In genomic region chr7:80637911-80638765, GRCh38 we compare ENCODE assay signal across 9 cellular contexts. TPM values are rescaled to one million over a fixed set of nuclear protein-coding genes. Genes with fewer than 3 reads are reported as not detected.
DNase-seq lines count a peak whose midpoint lies in the region; ATAC-seq and TF ChIP-seq lines count a peak whose summit lies in the region.
"Had no signal": no experiment of that assay in that cellular context is flagged by ENCODE, and none has a peak within 500 bp of the region (broad histone marks: within the 10 kb centered on the region; RNA-seq: fewer than 3 reads in every experiment).

CD36 (plus strand) TSS chr7:80638642; CDS start chr7:80646741, 8,099 bp downstream.

- ATAC-seq in GM21723 (IDR thresholded peaks at IDR 0.05; ENCODE audit: unreplicated experiment), result peak; percentile 77
- no peak for ATAC-seq in HG03175 (IDR thresholded peaks at IDR 0.05; ENCODE audit: unreplicated experiment)
- ATAC-seq in CD8-positive, alpha-beta T cell, result no peak
- ATAC-seq: K562 had no signal

- H3K27ac ChIP-seq in tibial nerve, result peak within 1 kb of the TSS in 2 of 4 donors; percentile 29 to 45
- no peak within 1 kb of the TSS for H3K27ac ChIP-seq in CD8-positive, alpha-beta T cell (ENCODE audit: low read depth, low read length)

- DNase-seq in NOMO-1 treated with dmso at 0.1 percent for 144 hours (lab: John Stamatoyannopoulos, UW; ENCODE audit: unreplicated experiment) (peak; percentile 91), immature natural killer cell (no peak), tibial nerve (ENCODE audit: low spot score in 2 of 2) (peak in 1 of 2 donors; percentile 19), kidney glomerular epithelial cell (lab: John Stamatoyannopoulos, UW) (no peak)
- no peak for DNase-seq in CD8-positive, alpha-beta T cell
- DNase-seq in activated CD4-positive, alpha-beta T cell treated with anti-CD3 and anti-CD28 coated beads for 1 hour, result no peak

- H3K4me3 ChIP-seq in tibial nerve, result peak within 1 kb of the TSS in 1 of 4 donors; percentile 18
- H3K4me3 ChIP-seq in CD8-positive, alpha-beta T cell (ENCODE audit: low read depth, low read length), result no peak within 1 kb of the TSS
- H3K4me3 ChIP-seq: K562 had no signal

- no peak within 1 kb of the TSS for H3K4me3 Mint-ChIP-seq in immature natural killer cell
- no peak within 1 kb of the TSS for H3K4me3 Mint-ChIP-seq in CD8-positive, alpha-beta T cell

- intact Hi-C loops in CD8-positive, alpha-beta T cell (cut with DNase I, micrococcal nuclease), result no loop called here

- 65 to 73% methylated on average over 4 of the region's 4 CpGs for WGBS in tibial nerve, 2 donors

- TF ChIP-seq CTCF in tibial nerve (IDR thresholded peaks at IDR 0.05), result no peak
- no peak for TF ChIP-seq CTCF in CD8-positive, alpha-beta T cell (IDR thresholded peaks at IDR 0.05)

- H3K27me3 Mint-ChIP-seq in immature natural killer cell (ENCODE audit: low read depth in 3 of 3), result peaks cover 0 to 2% (median 0%) of the 10 kb centered on the region in 3 donors
- H3K27me3 Mint-ChIP-seq in CD8-positive, alpha-beta T cell (ENCODE audit: low read depth), result no peaks in the 10 kb centered on the region

- no peaks in the 10 kb centered on the region for H3K36me3 Mint-ChIP-seq in immature natural killer cell
- no peaks in the 10 kb centered on the region for H3K36me3 Mint-ChIP-seq in CD8-positive, alpha-beta T cell

- no peak for TF ChIP-seq POLR2A in tibial nerve (IDR thresholded peaks at IDR 0.05)

- POLR2A ChIA-PET in CD8-positive, alpha-beta T cell (lab: Charles Lee), result no interaction called here

- H3K4me1 Mint-ChIP-seq in immature natural killer cell, result no peaks in the 10 kb centered on the region
- H3K4me1 Mint-ChIP-seq in CD8-positive, alpha-beta T cell (ENCODE audit: low read depth), result no peaks in the 10 kb centered on the region

- peaks cover 0 to 6% (median 0%) of the 10 kb centered on the region in 4 donors for H3K9me3 ChIP-seq in tibial nerve
- no peaks in the 10 kb centered on the region for H3K9me3 ChIP-seq in CD8-positive, alpha-beta T cell (ENCODE audit: low read length)

- peaks cover 0 to 6% (median under 1%) of the 10 kb centered on the region in 6 donors for H3K9me3 Mint-ChIP-seq in immature natural killer cell
- H3K9me3 Mint-ChIP-seq in CD8-positive, alpha-beta T cell, result no peaks in the 10 kb centered on the region

- peaks cover 0 to 33% (median 9%) of the 10 kb centered on the region in 4 donors for H3K4me1 ChIP-seq in tibial nerve
- H3K4me1 ChIP-seq in CD8-positive, alpha-beta T cell (ENCODE audit: insufficient read depth, low read length), result no peaks in the 10 kb centered on the region

- CTCF ChIA-PET in CD8-positive, alpha-beta T cell (lab: Charles Lee), result no interaction called here

- H3K36me3 ChIP-seq in tibial nerve, result no peaks in the 10 kb centered on the region
- no peaks in the 10 kb centered on the region for H3K36me3 ChIP-seq in CD8-positive, alpha-beta T cell (ENCODE audit: insufficient read depth, low read length)

- no peak within 1 kb of the TSS for H3K27ac Mint-ChIP-seq in immature natural killer cell
- no peak within 1 kb of the TSS for H3K27ac Mint-ChIP-seq in CD8-positive, alpha-beta T cell

- no peaks in the 10 kb centered on the region for H3K27me3 ChIP-seq in tibial nerve
- no peaks in the 10 kb centered on the region for H3K27me3 ChIP-seq in CD8-positive, alpha-beta T cell (ENCODE audit: insufficient read depth, low read length)

- TF ChIP-seq EP300 in tibial nerve (IDR thresholded peaks at IDR 0.05), result peak in 1 of 2 donors; percentile 23

RNA-seq across cellular contexts. Expression of gene CD36, which starts in this region (rescaled TPM):
- 10 to 100 TPM in 2 of 3 donors, 1 to 10 TPM in 1; 2.0 to 11.4 (median 10.5) TPM for polyA plus RNA-seq in immature natural killer cell
- 100 to 1,000 TPM; 122 to 261 (median 180) TPM for total RNA-seq in tibial nerve
- total RNA-seq in CD8-positive, alpha-beta T cell, result under 1 TPM in 1 of 2 experiments, not detected in 1; 0.38 TPM

Comparison
In these comparisons a context has a peak if more than half of its experiments do, and no peak if none do; other contexts are left out.
1. RNA of gene CD36 (total RNA-seq): 122 to 261 TPM in tibial nerve; 0.38 TPM in CD8-positive, alpha-beta T cell; every median in the first group is over 10 times any median in the second.